Comparison of ENCODE assay signal across 1 cellular context in the genomic region with DNA sequence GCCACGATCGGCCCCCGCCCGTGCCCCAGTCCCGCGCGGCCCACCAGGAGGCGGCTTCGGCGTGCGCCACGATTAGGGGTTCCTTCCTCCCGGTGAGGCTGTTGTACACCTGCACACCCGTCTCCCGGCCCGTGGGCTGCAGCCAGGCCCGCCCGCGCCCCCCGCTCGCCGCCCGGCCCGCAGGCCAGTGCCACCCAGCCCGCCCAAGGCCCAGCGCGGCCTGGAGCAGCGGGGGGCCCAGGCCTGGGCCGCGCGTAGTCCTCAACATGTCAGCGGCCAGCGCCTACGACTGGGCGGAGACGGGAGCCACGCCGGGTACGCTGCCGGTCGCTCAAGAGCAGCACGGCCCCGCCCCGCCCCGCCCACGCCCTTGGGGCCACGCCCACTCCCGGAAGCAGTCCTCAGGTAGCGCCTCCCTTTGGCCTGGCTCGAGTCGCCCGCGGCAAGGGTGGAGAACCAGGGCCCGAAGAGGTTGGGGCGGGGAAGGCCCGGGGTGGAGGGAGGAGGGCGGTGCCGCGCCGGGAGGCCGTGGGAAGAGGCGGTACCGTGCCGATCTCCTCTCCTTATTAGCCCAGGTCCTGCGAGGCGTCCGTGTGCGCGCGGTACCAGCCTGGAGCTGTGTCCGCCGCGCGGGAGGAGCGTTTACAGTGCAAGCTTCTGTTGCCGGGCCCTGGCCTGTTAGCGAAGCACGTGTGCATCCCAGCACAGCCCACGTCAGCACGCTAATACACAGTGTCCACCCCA.
TF ChIP-seq lines count a peak whose summit lies in the region.

A gene with protein sequence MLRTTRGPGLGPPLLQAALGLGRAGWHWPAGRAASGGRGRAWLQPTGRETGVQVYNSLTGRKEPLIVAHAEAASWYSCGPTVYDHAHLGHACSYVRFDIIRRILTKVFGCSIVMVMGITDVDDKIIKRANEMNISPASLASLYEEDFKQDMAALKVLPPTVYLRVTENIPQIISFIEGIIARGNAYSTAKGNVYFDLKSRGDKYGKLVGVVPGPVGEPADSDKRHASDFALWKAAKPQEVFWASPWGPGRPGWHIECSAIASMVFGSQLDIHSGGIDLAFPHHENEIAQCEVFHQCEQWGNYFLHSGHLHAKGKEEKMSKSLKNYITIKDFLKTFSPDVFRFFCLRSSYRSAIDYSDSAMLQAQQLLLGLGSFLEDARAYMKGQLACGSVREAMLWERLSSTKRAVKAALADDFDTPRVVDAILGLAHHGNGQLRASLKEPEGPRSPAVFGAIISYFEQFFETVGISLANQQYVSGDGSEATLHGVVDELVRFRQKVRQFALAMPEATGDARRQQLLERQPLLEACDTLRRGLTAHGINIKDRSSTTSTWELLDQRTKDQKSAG (minus strand): TSS at position 291 of the 744 bp plus-strand sequence. CDS start 23 bp downstream, at position 268.

TF ChIP-seq in HepG2, 621 proteins besides CTCF, POLR2A, EP300 and RAD21 (continued from another document and continues in another):
- TF ChIP-seq, protein P1, sequence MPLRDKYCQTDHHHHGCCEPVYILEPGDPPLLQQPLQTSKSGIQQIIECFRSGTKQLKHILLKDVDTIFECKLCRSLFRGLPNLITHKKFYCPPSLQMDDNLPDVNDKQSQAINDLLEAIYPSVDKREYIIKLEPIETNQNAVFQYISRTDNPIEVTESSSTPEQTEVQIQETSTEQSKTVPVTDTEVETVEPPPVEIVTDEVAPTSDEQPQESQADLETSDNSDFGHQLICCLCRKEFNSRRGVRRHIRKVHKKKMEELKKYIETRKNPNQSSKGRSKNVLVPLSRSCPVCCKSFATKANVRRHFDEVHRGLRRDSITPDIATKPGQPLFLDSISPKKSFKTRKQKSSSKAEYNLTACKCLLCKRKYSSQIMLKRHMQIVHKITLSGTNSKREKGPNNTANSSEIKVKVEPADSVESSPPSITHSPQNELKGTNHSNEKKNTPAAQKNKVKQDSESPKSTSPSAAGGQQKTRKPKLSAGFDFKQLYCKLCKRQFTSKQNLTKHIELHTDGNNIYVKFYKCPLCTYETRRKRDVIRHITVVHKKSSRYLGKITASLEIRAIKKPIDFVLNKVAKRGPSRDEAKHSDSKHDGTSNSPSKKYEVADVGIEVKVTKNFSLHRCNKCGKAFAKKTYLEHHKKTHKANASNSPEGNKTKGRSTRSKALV (CRISPR knock-in tag; IDR thresholded peaks at IDR 0.05): no peak; the same call in 1 of the 2 replicates
- TF ChIP-seq, protein P2, sequence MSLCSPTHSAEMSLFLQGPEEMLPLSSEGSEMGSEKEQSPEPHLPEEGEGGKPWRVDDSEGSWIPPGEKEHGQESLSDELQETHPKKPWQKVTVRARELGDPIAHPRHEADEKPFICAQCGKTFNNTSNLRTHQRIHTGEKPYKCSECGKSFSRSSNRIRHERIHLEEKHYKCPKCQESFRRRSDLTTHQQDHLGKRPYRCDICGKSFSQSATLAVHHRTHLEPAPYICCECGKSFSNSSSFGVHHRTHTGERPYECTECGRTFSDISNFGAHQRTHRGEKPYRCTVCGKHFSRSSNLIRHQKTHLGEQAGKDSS (CRISPR knock-in tag; IDR thresholded peaks at IDR 0.05; ENCODE audit: borderline replicate concordance, low read depth): no peak
- TF ChIP-seq, protein P3, sequence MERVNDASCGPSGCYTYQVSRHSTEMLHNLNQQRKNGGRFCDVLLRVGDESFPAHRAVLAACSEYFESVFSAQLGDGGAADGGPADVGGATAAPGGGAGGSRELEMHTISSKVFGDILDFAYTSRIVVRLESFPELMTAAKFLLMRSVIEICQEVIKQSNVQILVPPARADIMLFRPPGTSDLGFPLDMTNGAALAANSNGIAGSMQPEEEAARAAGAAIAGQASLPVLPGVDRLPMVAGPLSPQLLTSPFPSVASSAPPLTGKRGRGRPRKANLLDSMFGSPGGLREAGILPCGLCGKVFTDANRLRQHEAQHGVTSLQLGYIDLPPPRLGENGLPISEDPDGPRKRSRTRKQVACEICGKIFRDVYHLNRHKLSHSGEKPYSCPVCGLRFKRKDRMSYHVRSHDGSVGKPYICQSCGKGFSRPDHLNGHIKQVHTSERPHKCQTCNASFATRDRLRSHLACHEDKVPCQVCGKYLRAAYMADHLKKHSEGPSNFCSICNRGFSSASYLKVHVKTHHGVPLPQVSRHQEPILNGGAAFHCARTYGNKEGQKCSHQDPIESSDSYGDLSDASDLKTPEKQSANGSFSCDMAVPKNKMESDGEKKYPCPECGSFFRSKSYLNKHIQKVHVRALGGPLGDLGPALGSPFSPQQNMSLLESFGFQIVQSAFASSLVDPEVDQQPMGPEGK (CRISPR knock-in tag; IDR thresholded peaks at IDR 0.05): no peak; the same call in 1 of the 2 replicates
- TF ChIP-seq, protein P4, sequence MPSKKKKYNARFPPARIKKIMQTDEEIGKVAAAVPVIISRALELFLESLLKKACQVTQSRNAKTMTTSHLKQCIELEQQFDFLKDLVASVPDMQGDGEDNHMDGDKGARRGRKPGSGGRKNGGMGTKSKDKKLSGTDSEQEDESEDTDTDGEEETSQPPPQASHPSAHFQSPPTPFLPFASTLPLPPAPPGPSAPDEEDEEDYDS (CRISPR knock-in tag; IDR thresholded peaks at IDR 0.05): peak; percentile 98
- TF ChIP-seq TCF7 (IDR thresholded peaks at IDR 0.05; ENCODE audit: low read depth): no peak
- TF ChIP-seq, protein P5, sequence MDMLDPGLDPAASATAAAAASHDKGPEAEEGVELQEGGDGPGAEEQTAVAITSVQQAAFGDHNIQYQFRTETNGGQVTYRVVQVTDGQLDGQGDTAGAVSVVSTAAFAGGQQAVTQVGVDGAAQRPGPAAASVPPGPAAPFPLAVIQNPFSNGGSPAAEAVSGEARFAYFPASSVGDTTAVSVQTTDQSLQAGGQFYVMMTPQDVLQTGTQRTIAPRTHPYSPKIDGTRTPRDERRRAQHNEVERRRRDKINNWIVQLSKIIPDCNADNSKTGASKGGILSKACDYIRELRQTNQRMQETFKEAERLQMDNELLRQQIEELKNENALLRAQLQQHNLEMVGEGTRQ (IDR thresholded peaks at IDR 0.05; ENCODE audit: low read depth, low read length): 0 out of 2 replicates have a peak, but pooled peaks have one; percentile 13
- TF ChIP-seq, protein P5 (CRISPR knock-in tag; IDR thresholded peaks at IDR 0.05; ENCODE audit: borderline replicate concordance): no peak
- TF ChIP-seq ZNF44 (CRISPR knock-in tag; IDR thresholded peaks at IDR 0.05): no peak
- TF ChIP-seq RBFOX2 (IDR thresholded peaks at IDR 0.05; ENCODE audit: low read depth, low read length): peak; percentile 84
- no peak for TF ChIP-seq ISX (CRISPR knock-in tag; conservative IDR thresholded peaks at IDR 0.05)
- no peak for TF ChIP-seq FLYWCH1 (CRISPR knock-in tag; IDR thresholded peaks at IDR 0.05)
- TF ChIP-seq SALL2 (CRISPR knock-in tag; IDR thresholded peaks at IDR 0.05): no peak; the same call in 1 of the 2 replicates
- TF ChIP-seq SOX6 (IDR thresholded peaks at IDR 0.05): no peak
- peak; percentile 68 for TF ChIP-seq SOX6 (CRISPR knock-in tag; IDR thresholded peaks at IDR 0.05)
- TF ChIP-seq, protein P6, sequence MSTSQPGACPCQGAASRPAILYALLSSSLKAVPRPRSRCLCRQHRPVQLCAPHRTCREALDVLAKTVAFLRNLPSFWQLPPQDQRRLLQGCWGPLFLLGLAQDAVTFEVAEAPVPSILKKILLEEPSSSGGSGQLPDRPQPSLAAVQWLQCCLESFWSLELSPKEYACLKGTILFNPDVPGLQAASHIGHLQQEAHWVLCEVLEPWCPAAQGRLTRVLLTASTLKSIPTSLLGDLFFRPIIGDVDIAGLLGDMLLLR (CRISPR knock-in tag; IDR thresholded peaks at IDR 0.05): peak; percentile 80; the same call in 1 of the 2 replicates
- TF ChIP-seq, protein P7, sequence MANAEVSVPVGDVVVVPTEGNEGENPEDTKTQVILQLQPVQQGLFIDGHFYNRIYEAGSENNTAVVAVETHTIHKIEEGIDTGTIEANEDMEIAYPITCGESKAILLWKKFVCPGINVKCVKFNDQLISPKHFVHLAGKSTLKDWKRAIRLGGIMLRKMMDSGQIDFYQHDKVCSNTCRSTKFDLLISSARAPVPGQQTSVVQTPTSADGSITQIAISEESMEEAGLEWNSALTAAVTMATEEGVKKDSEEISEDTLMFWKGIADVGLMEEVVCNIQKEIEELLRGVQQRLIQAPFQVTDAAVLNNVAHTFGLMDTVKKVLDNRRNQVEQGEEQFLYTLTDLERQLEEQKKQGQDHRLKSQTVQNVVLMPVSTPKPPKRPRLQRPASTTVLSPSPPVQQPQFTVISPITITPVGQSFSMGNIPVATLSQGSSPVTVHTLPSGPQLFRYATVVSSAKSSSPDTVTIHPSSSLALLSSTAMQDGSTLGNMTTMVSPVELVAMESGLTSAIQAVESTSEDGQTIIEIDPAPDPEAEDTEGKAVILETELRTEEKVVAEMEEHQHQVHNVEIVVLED (CRISPR knock-in tag; IDR thresholded peaks at IDR 0.05; ENCODE audit: borderline replicate concordance): peak; percentile 76; the same call in 1 of the 2 replicates
- no peak for TF ChIP-seq TSC22D2 (CRISPR knock-in tag; IDR thresholded peaks at IDR 0.05; ENCODE audit: borderline replicate concordance)
- peak; percentile 90 for TF ChIP-seq GABPB1 (CRISPR knock-in tag; IDR thresholded peaks at IDR 0.05)
- TF ChIP-seq ISL2 (CRISPR knock-in tag; IDR thresholded peaks at IDR 0.05): 0 out of 2 replicates have a peak, but pooled peaks have one; percentile 45
- TF ChIP-seq, protein P8, sequence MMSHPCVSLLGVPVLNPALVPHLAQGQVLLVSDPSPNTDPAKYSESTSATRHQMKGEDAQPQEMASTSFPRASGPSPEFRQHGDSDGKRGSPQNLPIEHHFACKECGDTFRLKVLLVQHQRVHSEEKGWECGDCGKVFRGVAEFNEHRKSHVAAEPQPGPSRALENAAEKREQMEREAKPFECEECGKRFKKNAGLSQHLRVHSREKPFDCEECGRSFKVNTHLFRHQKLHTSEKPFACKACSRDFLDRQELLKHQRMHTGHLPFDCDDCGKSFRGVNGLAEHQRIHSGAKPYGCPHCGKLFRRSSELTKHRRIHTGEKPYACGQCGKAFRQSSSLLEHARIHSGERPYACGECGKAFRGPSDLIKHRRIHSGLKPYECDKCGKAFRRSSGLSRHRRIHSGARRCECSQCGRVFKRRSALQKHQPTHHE (CRISPR knock-in tag; IDR thresholded peaks at IDR 0.05; ENCODE audit: borderline replicate concordance): no peak
- peak; percentile 9; the same call in 1 of the 2 replicates for TF ChIP-seq RXRB (CRISPR knock-in tag; IDR thresholded peaks at IDR 0.05; ENCODE audit: borderline replicate concordance)
- no peak for TF ChIP-seq MIER3 (CRISPR knock-in tag; IDR thresholded peaks at IDR 0.05; ENCODE audit: borderline replicate concordance)
- no peak for TF ChIP-seq RFX1 (IDR thresholded peaks at IDR 0.05)
- TF ChIP-seq, protein P9, sequence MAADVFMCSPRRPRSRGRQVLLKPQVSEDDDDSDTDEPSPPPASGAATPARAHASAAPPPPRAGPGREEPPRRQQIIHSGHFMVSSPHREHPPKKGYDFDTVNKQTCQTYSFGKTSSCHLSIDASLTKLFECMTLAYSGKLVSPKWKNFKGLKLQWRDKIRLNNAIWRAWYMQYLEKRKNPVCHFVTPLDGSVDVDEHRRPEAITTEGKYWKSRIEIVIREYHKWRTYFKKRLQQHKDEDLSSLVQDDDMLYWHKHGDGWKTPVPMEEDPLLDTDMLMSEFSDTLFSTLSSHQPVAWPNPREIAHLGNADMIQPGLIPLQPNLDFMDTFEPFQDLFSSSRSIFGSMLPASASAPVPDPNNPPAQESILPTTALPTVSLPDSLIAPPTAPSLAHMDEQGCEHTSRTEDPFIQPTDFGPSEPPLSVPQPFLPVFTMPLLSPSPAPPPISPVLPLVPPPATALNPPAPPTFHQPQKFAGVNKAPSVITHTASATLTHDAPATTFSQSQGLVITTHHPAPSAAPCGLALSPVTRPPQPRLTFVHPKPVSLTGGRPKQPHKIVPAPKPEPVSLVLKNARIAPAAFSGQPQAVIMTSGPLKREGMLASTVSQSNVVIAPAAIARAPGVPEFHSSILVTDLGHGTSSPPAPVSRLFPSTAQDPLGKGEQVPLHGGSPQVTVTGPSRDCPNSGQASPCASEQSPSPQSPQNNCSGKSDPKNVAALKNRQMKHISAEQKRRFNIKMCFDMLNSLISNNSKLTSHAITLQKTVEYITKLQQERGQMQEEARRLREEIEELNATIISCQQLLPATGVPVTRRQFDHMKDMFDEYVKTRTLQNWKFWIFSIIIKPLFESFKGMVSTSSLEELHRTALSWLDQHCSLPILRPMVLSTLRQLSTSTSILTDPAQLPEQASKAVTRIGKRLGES (CRISPR knock-in tag; IDR thresholded peaks at IDR 0.05; ENCODE audit: borderline replicate concordance): no peak
- TF ChIP-seq ZNF883 (CRISPR knock-in tag; IDR thresholded peaks at IDR 0.05; ENCODE audit: not compliant biosample characterization): no peak
- TF ChIP-seq PAX8 (CRISPR knock-in tag; IDR thresholded peaks at IDR 0.05; ENCODE audit: borderline replicate concordance): no peak
- TF ChIP-seq, protein P10, sequence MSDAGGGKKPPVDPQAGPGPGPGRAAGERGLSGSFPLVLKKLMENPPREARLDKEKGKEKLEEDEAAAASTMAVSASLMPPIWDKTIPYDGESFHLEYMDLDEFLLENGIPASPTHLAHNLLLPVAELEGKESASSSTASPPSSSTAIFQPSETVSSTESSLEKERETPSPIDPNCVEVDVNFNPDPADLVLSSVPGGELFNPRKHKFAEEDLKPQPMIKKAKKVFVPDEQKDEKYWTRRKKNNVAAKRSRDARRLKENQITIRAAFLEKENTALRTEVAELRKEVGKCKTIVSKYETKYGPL (CRISPR knock-in tag; IDR thresholded peaks at IDR 0.05): no peak
- TF ChIP-seq, protein P11, sequence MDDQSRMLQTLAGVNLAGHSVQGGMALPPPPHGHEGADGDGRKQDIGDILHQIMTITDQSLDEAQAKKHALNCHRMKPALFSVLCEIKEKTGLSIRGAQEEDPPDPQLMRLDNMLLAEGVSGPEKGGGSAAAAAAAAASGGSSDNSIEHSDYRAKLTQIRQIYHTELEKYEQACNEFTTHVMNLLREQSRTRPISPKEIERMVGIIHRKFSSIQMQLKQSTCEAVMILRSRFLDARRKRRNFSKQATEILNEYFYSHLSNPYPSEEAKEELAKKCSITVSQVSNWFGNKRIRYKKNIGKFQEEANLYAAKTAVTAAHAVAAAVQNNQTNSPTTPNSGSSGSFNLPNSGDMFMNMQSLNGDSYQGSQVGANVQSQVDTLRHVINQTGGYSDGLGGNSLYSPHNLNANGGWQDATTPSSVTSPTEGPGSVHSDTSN (CRISPR knock-in tag; IDR thresholded peaks at IDR 0.05; ENCODE audit: borderline replicate concordance): no peak
